In genomic region chr10:116970050-116970449, GRCh38 we compare ENCODE assay signal across 30 cellular contexts.
"Had no signal": no experiment of that assay in that cellular context is flagged by ENCODE, and none has a peak within 500 bp of the region (broad histone marks: within the 10 kb centered on the region; RNA-seq: fewer than 3 reads in every experiment).

No MANE protein-coding gene starts in this region.

- H3K4me1 ChIP-seq: left lung, lower lobe of right lung, parathyroid adenoma, right atrium auricular region, stomach, suprapubic skin, uterus had no signal

- H3K9me3 ChIP-seq: left lung, lower lobe of right lung, neutrophil, right atrium auricular region, stomach, suprapubic skin, tibial nerve, uterus had no signal

- H3K36me3 ChIP-seq: neural progenitor cell, neutrophil, right atrium auricular region, uterus had no signal

- H3K27ac Mint-ChIP-seq: naive B cell; natural killer cell; nephron progenitor cell; neural progenitor cell; progenitor cell of endocrine pancreas; stimulated activated naive B cell treated with anti-CD40 and anti-IgM and Interleukin-4, amounts not matched to agents 10 μg/mL and 1 μg/mL and 100 μg/mL, for 72 hours; type B pancreatic cell had no signal

- H3K4me3 Mint-ChIP-seq: naive B cell; natural killer cell; nephron progenitor cell; neural progenitor cell; stimulated activated naive B cell treated with anti-CD40 and anti-IgM and Interleukin-4, amounts not matched to agents 10 μg/mL and 1 μg/mL and 100 μg/mL, for 72 hours; type B pancreatic cell had no signal

- H3K4me1 Mint-ChIP-seq: naive B cell; natural killer cell; nephron progenitor cell; stimulated activated naive B cell treated with anti-CD40 and anti-IgM and Interleukin-4, amounts not matched to agents 10 μg/mL and 1 μg/mL and 100 μg/mL, for 72 hours had no signal

- H3K36me3 Mint-ChIP-seq: naive B cell; natural killer cell; neural progenitor cell; stimulated activated naive B cell treated with anti-CD40 and anti-IgM and Interleukin-4, amounts not matched to agents 10 μg/mL and 1 μg/mL and 100 μg/mL, for 72 hours; type B pancreatic cell had no signal

- H3K4me2 ChIP-seq: hepatocyte, neural progenitor cell had no signal

- H3K79me2 ChIP-seq: parathyroid adenoma had no signal

- H3K27me3 Mint-ChIP-seq: progenitor cell of endocrine pancreas; stimulated activated naive B cell treated with anti-CD40 and anti-IgM and Interleukin-4, amounts not matched to agents 10 μg/mL and 1 μg/mL and 100 μg/mL, for 72 hours; type B pancreatic cell had no signal

- FAIRE-seq: keratinocyte had no signal

- H3K4me3 ChIP-seq: hepatocyte, left lung, lower lobe of right lung, neural progenitor cell, right atrium auricular region, skin epidermis, stomach, suprapubic skin, tibial nerve, uterus had no signal

- H3K27ac ChIP-seq: hepatocyte, left lung, lower lobe of right lung, neural progenitor cell, neutrophil, parathyroid adenoma, right atrium auricular region, skin epidermis, stomach, suprapubic skin, tibial nerve, uterus had no signal

- H3K27me3 ChIP-seq: hepatocyte, left lung, neural progenitor cell, neutrophil, right atrium auricular region, stomach, suprapubic skin, tibial nerve, uterus had no signal

- H2AFZ ChIP-seq: hepatocyte, neural progenitor cell, parathyroid adenoma had no signal

- H3K9me3 Mint-ChIP-seq: naive B cell, natural killer cell, nephron progenitor cell, neural progenitor cell, type B pancreatic cell had no signal

- DNase-seq: kidney glomerular epithelial cell; left colon; left lung; lower lobe of right lung; mammary epithelial cell; mesenchymal stem cell; naive B cell; natural killer cell; nephron progenitor cell; occipital lobe; stimulated activated CD4-positive, alpha-beta T cell treated with anti-CD3 and anti-CD28 coated beads, Interleukin-12 subunit alpha, Interleukin-12 subunit beta, amount 100 ng/mL, for 4 hours; stimulated activated CD4-positive, alpha-beta T cell treated with anti-CD3 and anti-CD28 coated beads, Interleukin-15, amount 100 ng/mL, for 24 hours; stimulated activated CD4-positive, alpha-beta T cell treated with anti-CD3 and anti-CD28 coated beads, Interleukin-2, amount 100 ng/mL, for 24 hours; stimulated activated CD4-positive, alpha-beta T cell treated with anti-CD3 and anti-CD28 coated beads, Interleukin-4, amount 100 ng/mL, for 1 hour; stimulated activated naive B cell treated with anti-CD40 and anti-IgM and Interleukin-4, amounts not matched to agents 10 μg/mL and 1 μg/mL and 100 μg/mL, for 72 hours; stimulated activated naive CD8-positive, alpha-beta T cell treated with anti-CD3 and anti-CD28 coated beads, Interleukin-15, Interleukin-2, amounts not matched to agents 100 U/mL and 50 U/mL, for 24 hours; stomach; uterus had no signal

- H3K9ac ChIP-seq: neural progenitor cell, parathyroid adenoma had no signal

- ATAC-seq: left colon; left lung; lower lobe of right lung; natural killer cell; sciatic nerve; stimulated activated naive B cell treated with anti-CD40 and anti-IgM and Interleukin-4, amounts not matched to agents 10 μg/mL and 1 μg/mL and 100 μg/mL, for 72 hours; stimulated activated naive CD8-positive, alpha-beta T cell treated with anti-CD3 and anti-CD28 coated beads, Interleukin-15, Interleukin-2, amounts not matched to agents 100 U/mL and 50 U/mL, for 24 hours had no signal
